24 cellular contexts compared by ENCODE assay signal in genomic region chr14:71230897-71231296, GRCh38.
A peak's percentile ranks its signal among the peaks of the same experiment; 100 is the strongest.
DNase-seq lines count a peak whose midpoint lies in the region; ATAC-seq, FAIRE-seq and TF ChIP-seq lines count a peak whose summit lies in the region.
"Had no signal": no experiment of that assay in that cellular context is flagged by ENCODE, and none has a peak within 500 bp of the region (broad histone marks: within the 10 kb centered on the region; RNA-seq: fewer than 3 reads in every experiment).

No MANE protein-coding gene starts in this region.

- CTCF ChIA-PET in HepG2 (lab: Yijun Ruan, JAX; ENCODE audit: low intra/inter-chr PET ratio, low total read pairs) = no interaction called here

- peak; percentile 44 for DNase-seq in H7
- DNase-seq in NT2/D1 (ENCODE audit: low read depth, low spot score) = no peak
- DNase-seq in HepG2 (ENCODE audit: low spot score) = no peak
- peak; percentile 62 for DNase-seq in posterior vena cava (ENCODE audit: low spot score)
- DNase-seq in GM13976 (ENCODE audit: low spot score) = no peak
- no peak for DNase-seq in dermis blood vessel endothelial cell
- no peak for DNase-seq in DMS53 (lab: John Stamatoyannopoulos, UW)
- DNase-seq in DMS114 treated with DMSO at 0.1 percent for 48 hours (lab: John Stamatoyannopoulos, UW; ENCODE audit: unreplicated experiment) = no peak
- DNase-seq: AML-193; CD4-positive, alpha-beta T cell; HCEC 1CT; NCI-H1092; NCI-H1417 treated with DMSO at 0.1 percent for 48 hours; NCI-H187 treated with DMSO at 0.1 percent for 48 hours; NCI-H345; NCI-H82; NK-92 treated with Interleukin-12 subunit alpha and Interleukin-12 subunit beta, amount 100 ng/mL, for 24 hours; T-cell had no signal

- in situ Hi-C loops in HepG2 (cut with HindIII; ENCODE audit: extremely low pct_ligation_motif_present, low pct_unique_long_range_greater_than_20kb) (no loop called here), GM13976 (cut with MboI; ENCODE audit: low sequenced_read_pairs, unreplicated experiment) (no loop called here)

- POLR2A ChIA-PET in HepG2 (lab: Yijun Ruan, JAX) = interaction anchor here (0.6 kb wide), 1 partner anchor 52 kb away, joined by 4 read pairs; no protein-coding TSS in a partner anchor

- no peaks in the 10 kb centered on the region for H3K27me3 ChIP-seq in H7 (ENCODE audit: control insufficient read depth, insufficient read depth, low read length)
- no peaks in the 10 kb centered on the region for H3K27me3 ChIP-seq in NT2/D1 (ENCODE audit: insufficient read depth, insufficient read length)
- H3K27me3 ChIP-seq in HepG2 (ENCODE audit: control insufficient read depth in 1 of 2, insufficient read depth in 2 of 2, low read length in 2 of 2) = 0 out of 5 replicates have a peak, but pooled peaks cover 0 to 3% of the 10 kb centered on the region in 2 experiments
- H3K27me3 ChIP-seq: BLaER1 treated with 17β-estradiol and CSF1 and Interleukin-3, amounts not matched to agents 10 nM and 100 nM had no signal

- TF ChIP-seq EP300 in HepG2 (IDR thresholded peaks at IDR 0.05; ENCODE audit: low read depth in 2 of 2, low read length in 2 of 2) (no peak), HepG2 (CRISPR knock-in tag; IDR thresholded peaks at IDR 0.05; ENCODE audit: borderline replicate concordance) (no peak)

- no peaks in the 10 kb centered on the region for H3K9me3 ChIP-seq in NT2/D1 (ENCODE audit: insufficient read depth, low read length)
- no peaks in the 10 kb centered on the region for H3K9me3 ChIP-seq in HepG2 (ENCODE audit: low read length)
- H3K9me3 ChIP-seq: A549; BLaER1 treated with 17β-estradiol and CSF1 and Interleukin-3, amounts not matched to agents 10 nM and 100 nM had no signal

- H3K4me2 ChIP-seq in HepG2 (ENCODE audit: low read depth, low read length) = peak overlapping the region; percentile 23; the same call in 1 of the 2 replicates
- H3K4me2 ChIP-seq: A549 had no signal

- no peak overlapping the region for H2AFZ ChIP-seq in HepG2 (ENCODE audit: low read length)

- H3K9ac ChIP-seq in NT2/D1 (ENCODE audit: insufficient read length, low read depth) (no peak overlapping the region), HepG2 (ENCODE audit: insufficient read depth, low read depth, low read length) (no peak overlapping the region)
- H3K9ac ChIP-seq: BLaER1 treated with 17β-estradiol and CSF1 and Interleukin-3, amounts not matched to agents 10 nM and 100 nM had no signal

- H3K79me2 ChIP-seq in HepG2 (ENCODE audit: insufficient read depth, low read length) = no peaks in the 10 kb centered on the region

- H3K36me3 ChIP-seq in H7 (replicated peaks; ENCODE audit: control insufficient read depth, insufficient read depth, low read length) (no peaks in the 10 kb centered on the region), NT2/D1 (ENCODE audit: insufficient read depth, insufficient read length, low read length) (no peaks in the 10 kb centered on the region), HepG2 (replicated peaks in 1 of 2; ENCODE audit: control insufficient read depth in 1 of 2, insufficient read depth in 2 of 2, low read length in 2 of 2) (no peaks in the 10 kb centered on the region)
- H3K36me3 ChIP-seq: BLaER1 treated with 17β-estradiol and CSF1 and Interleukin-3, amounts not matched to agents 10 nM and 100 nM had no signal

- intact Hi-C loops in HepG2 (cut with micrococcal nuclease; ENCODE audit: unreplicated experiment) (no loop called here), posterior vena cava (cut with DNase I) (no loop called here)

- FAIRE-seq in HepG2 (lab: Jason Lieb, UNC) = no peak
- FAIRE-seq: A549, D721Med, G401.6, GM19239 had no signal

- TF ChIP-seq CTCF in HepG2 (CRISPR knock-in tag; IDR thresholded peaks at IDR 0.05) (peak; percentile 46), GM13976 (IDR thresholded peaks at IDR 0.05; ENCODE audit: borderline replicate concordance, control extremely low read depth, extremely low read depth, insufficient read depth, missing control alignments) (no peak)

- H3K4me1 ChIP-seq in NT2/D1 (ENCODE audit: insufficient read depth, insufficient read length) = no peaks in the 10 kb centered on the region
- peaks cover 27% of the 10 kb centered on the region for H3K4me1 ChIP-seq in HepG2 (ENCODE audit: insufficient read depth, low read length)
- H3K4me1 ChIP-seq: A549 had no signal

- TF ChIP-seq POLR2A in HepG2 (IDR thresholded peaks at IDR 0.05; ENCODE audit: insufficient read depth in 1 of 2, low read depth in 2 of 2, low read length in 2 of 2) = no peak

- H3K27ac ChIP-seq in HepG2 (ENCODE audit: extremely low read length, insufficient read depth, low read length) = no peak overlapping the region
- H3K27ac ChIP-seq: A549; BLaER1 treated with 17β-estradiol and CSF1 and Interleukin-3, amounts not matched to agents 10 nM and 100 nM; RWPE1 had no signal

- peak; percentile 64 for ATAC-seq in HepG2
- ATAC-seq: T-cell had no signal

- BruUV-seq in HepG2 (replicated peaks; lab: Mats Ljungman, UMichigan) = no TSS peak

- H3K4me3 ChIP-seq in H7 (ENCODE audit: insufficient read depth, low read depth, low read length) (no peak overlapping the region), NT2/D1 (ENCODE audit: insufficient read length, low read depth) (peak overlapping the region; percentile 4), HepG2 (replicated peaks in 1 of 3; ENCODE audit: insufficient read depth in 1 of 3, low read depth in 2 of 3, low read length in 3 of 3) (peak overlapping the region in 1 of 3 experiments; percentile 10; a peak in 1 of 6 replicates)
- H3K4me3 ChIP-seq: A549; BLaER1 treated with 17β-estradiol and CSF1 and Interleukin-3, amounts not matched to agents 10 nM and 100 nM had no signal

- 52% methylated on average over 4 of the region's 13 CpGs for WGBS in HepG2 (ENCODE audit: low lambda C conversion rate)

- no peaks in the 10 kb centered on the region for H4K20me1 ChIP-seq in HepG2 (ENCODE audit: insufficient read depth, low read length)
- H4K20me1 ChIP-seq: BLaER1 treated with 17β-estradiol and CSF1 and Interleukin-3, amounts not matched to agents 10 nM and 100 nM had no signal

- TF ChIP-seq RAD21 in HepG2 (CRISPR knock-in tag; IDR thresholded peaks at IDR 0.05) = no peak

TF ChIP-seq in HepG2, 621 proteins besides CTCF, POLR2A, EP300 and RAD21 (continues in another document):
- no peak for TF ChIP-seq ZNF280B (CRISPR knock-in tag; IDR thresholded peaks at IDR 0.05; ENCODE audit: borderline replicate concordance)
- TF ChIP-seq ZSCAN31 (CRISPR knock-in tag; IDR thresholded peaks at IDR 0.05; ENCODE audit: low read depth) = no peak
- no peak for TF ChIP-seq SRY (CRISPR knock-in tag; IDR thresholded peaks at IDR 0.05)
- no peak for TF ChIP-seq SRSF4 (IDR thresholded peaks at IDR 0.05; ENCODE audit: low read depth, low read length, poor library complexity, severe bottlenecking)
- TF ChIP-seq ARID3A (IDR thresholded peaks at IDR 0.05; ENCODE audit: low read depth, low read length) = no peak
- no peak for TF ChIP-seq HNF1A (IDR thresholded peaks at IDR 0.05; ENCODE audit: low read depth)
- TF ChIP-seq HNF1A (CRISPR knock-in tag; IDR thresholded peaks at IDR 0.05; ENCODE audit: borderline replicate concordance) = no peak

Comparison
In these comparisons a context has a peak if more than half of its experiments do, and no peak if none do; other contexts are left out.
1. DNase-seq: peak in H7 (single experiment) and posterior vena cava (single experiment); none in NT2/D1 (single experiment), HepG2 (single experiment), GM13976 (single experiment), dermis blood vessel endothelial cell (single experiment), DMS53 (single experiment) and DMS114 treated with DMSO at 0.1 percent for 48 hours (single experiment).